1 cellular context compared by ENCODE assay signal in the genomic region with DNA sequence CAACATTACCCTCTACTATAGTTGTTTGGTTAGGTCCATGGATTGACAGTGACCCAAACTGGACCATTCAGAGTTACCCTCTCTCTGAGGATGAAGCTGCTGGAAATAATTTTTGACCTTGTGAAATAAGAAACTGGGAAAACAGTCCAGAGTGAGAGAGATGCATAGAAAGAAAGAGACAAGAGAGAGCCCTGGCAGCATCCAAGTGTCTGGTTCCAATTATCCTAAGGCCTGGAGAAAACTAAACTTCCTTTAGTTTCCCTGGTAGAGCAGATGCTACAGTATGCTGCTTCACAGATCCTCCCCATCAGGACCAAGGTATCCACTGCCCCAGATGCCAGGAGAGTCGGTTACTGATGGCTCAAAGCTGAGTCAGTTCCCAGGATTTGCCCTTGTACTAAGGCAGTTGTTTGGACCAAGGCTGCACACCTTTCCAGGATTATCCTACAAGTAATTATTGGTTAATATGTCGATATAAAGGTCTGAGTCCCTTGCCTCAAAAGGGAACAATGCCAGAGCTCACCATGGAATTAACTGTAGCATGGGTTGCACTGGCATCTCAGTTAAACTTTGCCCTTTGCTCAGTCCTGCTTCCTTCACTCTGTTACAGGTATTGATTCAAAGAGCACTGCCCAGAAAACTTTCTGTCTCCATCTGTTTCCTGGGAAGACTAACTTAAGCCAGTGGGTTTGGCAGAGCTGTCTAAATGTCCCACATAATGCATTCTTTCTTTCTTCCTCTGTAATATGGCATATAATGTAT.
TF ChIP-seq lines count a peak whose summit lies in the region.

No MANE protein-coding gene starts in this region.

TF ChIP-seq in SK-N-SH treated with all-trans-retinoic acid at 6 μM for 48 hours, 23 proteins besides CTCF, POLR2A, EP300 and RAD21 (continued from another document):
- TF ChIP-seq CSRNP3 (CRISPR knock-in tag; IDR thresholded peaks at IDR 0.05) (no peak), ARNTL (CRISPR knock-in tag; IDR thresholded peaks at IDR 0.05; ENCODE audit: borderline replicate concordance, low read depth) (no peak), SNAI2 (CRISPR knock-in tag; IDR thresholded peaks at IDR 0.05) (no peak), ISL1 (CRISPR knock-in tag; IDR thresholded peaks at IDR 0.05) (no peak), ZNF8 (CRISPR knock-in tag; IDR thresholded peaks at IDR 0.05) (no peak), ZC3H10 (CRISPR knock-in tag; IDR thresholded peaks at IDR 0.05) (no peak), ZNF565 (CRISPR knock-in tag; conservative IDR thresholded peaks at IDR 0.05; ENCODE audit: low read depth) (no peak), ESRRG (CRISPR knock-in tag; IDR thresholded peaks at IDR 0.05) (no peak), GLIS3 (CRISPR knock-in tag; IDR thresholded peaks at IDR 0.05) (no peak), ZFP30 (CRISPR knock-in tag; IDR thresholded peaks at IDR 0.05) (no peak), PPARA (CRISPR knock-in tag; IDR thresholded peaks at IDR 0.05; ENCODE audit: borderline replicate concordance) (no peak), CSDC2 (CRISPR knock-in tag; IDR thresholded peaks at IDR 0.05) (no peak)
- TF ChIP-seq, protein P1, sequence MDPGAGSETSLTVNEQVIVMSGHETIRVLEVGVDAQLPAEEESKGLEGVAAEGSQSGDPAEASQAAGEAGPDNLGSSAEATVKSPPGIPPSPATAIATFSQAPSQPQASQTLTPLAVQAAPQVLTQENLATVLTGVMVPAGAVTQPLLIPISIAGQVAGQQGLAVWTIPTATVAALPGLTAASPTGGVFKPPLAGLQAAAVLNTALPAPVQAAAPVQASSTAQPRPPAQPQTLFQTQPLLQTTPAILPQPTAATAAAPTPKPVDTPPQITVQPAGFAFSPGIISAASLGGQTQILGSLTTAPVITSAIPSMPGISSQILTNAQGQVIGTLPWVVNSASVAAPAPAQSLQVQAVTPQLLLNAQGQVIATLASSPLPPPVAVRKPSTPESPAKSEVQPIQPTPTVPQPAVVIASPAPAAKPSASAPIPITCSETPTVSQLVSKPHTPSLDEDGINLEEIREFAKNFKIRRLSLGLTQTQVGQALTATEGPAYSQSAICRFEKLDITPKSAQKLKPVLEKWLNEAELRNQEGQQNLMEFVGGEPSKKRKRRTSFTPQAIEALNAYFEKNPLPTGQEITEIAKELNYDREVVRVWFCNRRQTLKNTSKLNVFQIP (CRISPR knock-in tag; IDR thresholded peaks at IDR 0.05; ENCODE audit: borderline replicate concordance, low read depth): no peak
- TF ChIP-seq, protein P2, sequence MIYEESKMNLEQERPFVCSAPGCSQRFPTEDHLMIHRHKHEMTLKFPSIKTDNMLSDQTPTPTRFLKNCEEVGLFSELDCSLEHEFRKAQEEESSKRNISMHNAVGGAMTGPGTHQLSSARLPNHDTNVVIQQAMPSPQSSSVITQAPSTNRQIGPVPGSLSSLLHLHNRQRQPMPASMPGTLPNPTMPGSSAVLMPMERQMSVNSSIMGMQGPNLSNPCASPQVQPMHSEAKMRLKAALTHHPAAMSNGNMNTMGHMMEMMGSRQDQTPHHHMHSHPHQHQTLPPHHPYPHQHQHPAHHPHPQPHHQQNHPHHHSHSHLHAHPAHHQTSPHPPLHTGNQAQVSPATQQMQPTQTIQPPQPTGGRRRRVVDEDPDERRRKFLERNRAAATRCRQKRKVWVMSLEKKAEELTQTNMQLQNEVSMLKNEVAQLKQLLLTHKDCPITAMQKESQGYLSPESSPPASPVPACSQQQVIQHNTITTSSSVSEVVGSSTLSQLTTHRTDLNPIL (CRISPR knock-in tag; IDR thresholded peaks at IDR 0.05; ENCODE audit: low read depth): no peak
